ENCODE assay signal across 1 cellular context in the genomic region with DNA sequence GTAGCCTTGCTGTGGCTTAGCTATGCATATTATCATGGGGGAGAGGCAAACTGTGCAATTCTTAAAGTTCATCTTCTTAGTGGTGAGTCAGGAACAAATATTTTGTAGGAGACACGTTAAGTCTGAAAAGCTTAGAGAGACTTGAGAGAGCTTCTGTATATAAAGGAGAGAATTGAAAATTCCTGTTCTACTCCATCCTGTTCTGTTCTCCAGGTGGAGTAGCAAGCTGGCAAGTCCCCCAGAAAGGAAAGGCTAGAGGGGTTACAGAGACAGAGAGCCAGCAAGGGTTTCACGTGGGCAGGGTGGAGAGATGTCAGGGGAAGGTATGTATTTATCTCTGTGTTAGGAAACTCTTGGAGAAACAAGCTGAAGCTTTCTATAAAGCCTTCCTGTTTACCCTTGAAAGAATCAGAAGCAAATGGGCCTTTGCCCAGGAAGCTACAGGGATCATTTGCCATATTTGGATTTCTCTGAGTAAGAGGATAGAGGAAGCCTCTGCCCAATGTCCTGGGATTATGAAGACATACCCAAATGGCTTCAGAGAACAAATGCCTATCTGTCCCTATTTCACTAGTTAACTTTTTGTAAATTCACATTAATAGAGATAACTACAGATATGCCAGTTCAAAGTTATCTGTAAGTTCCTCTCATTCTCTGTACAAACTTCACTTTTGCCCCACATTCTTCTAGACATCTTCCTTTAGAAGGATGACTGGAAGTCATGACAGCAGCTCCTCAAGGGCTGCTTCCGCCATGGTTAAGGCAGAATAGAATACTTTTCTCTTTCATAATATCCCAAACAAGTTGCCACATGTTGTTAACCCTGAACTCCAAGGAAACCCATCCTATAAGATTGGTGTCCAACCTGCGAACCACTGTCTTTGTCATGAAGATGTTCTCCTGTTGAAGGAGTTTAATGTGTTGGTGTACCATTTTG.
TF ChIP-seq lines count a peak whose summit lies in the region.

No MANE protein-coding gene starts in this region.

TF ChIP-seq in HepG2, 621 proteins besides CTCF, POLR2A, EP300 and RAD21 (continued from another document and continues in another):
- TF ChIP-seq, protein P1, sequence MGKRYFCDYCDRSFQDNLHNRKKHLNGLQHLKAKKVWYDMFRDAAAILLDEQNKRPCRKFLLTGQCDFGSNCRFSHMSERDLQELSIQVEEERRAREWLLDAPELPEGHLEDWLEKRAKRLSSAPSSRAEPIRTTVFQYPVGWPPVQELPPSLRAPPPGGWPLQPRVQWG (CRISPR knock-in tag; IDR thresholded peaks at IDR 0.05; ENCODE audit: borderline replicate concordance, low read depth): no peak
- TF ChIP-seq HES4 (CRISPR knock-in tag; IDR thresholded peaks at IDR 0.05; ENCODE audit: borderline replicate concordance): no peak
- TF ChIP-seq SRSF9 (IDR thresholded peaks at IDR 0.05; ENCODE audit: borderline replicate concordance, insufficient read depth, low read depth, low read length, poor library complexity, severe bottlenecking): no peak
- TF ChIP-seq, protein P2, sequence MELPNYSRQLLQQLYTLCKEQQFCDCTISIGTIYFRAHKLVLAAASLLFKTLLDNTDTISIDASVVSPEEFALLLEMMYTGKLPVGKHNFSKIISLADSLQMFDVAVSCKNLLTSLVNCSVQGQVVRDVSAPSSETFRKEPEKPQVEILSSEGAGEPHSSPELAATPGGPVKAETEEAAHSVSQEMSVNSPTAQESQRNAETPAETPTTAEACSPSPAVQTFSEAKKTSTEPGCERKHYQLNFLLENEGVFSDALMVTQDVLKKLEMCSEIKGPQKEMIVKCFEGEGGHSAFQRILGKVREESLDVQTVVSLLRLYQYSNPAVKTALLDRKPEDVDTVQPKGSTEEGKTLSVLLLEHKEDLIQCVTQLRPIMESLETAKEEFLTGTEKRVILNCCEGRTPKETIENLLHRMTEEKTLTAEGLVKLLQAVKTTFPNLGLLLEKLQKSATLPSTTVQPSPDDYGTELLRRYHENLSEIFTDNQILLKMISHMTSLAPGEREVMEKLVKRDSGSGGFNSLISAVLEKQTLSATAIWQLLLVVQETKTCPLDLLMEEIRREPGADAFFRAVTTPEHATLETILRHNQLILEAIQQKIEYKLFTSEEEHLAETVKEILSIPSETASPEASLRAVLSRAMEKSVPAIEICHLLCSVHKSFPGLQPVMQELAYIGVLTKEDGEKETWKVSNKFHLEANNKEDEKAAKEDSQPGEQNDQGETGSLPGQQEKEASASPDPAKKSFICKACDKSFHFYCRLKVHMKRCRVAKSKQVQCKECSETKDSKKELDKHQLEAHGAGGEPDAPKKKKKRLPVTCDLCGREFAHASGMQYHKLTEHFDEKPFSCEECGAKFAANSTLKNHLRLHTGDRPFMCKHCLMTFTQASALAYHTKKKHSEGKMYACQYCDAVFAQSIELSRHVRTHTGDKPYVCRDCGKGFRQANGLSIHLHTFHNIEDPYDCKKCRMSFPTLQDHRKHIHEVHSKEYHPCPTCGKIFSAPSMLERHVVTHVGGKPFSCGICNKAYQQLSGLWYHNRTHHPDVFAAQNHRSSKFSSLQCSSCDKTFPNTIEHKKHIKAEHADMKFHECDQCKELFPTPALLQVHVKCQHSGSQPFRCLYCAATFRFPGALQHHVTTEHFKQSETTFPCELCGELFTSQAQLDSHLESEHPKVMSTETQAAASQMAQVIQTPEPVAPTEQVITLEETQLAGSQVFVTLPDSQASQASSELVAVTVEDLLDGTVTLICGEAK (IDR thresholded peaks at IDR 0.05): no peak
- TF ChIP-seq, protein P2 (CRISPR knock-in tag; IDR thresholded peaks at IDR 0.05): no peak
- TF ChIP-seq, protein P3, sequence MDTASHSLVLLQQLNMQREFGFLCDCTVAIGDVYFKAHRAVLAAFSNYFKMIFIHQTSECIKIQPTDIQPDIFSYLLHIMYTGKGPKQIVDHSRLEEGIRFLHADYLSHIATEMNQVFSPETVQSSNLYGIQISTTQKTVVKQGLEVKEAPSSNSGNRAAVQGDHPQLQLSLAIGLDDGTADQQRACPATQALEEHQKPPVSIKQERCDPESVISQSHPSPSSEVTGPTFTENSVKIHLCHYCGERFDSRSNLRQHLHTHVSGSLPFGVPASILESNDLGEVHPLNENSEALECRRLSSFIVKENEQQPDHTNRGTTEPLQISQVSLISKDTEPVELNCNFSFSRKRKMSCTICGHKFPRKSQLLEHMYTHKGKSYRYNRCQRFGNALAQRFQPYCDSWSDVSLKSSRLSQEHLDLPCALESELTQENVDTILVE (CRISPR knock-in tag; IDR thresholded peaks at IDR 0.05): no peak
- TF ChIP-seq ZNF160 (CRISPR knock-in tag; IDR thresholded peaks at IDR 0.05): no peak
- no peak for TF ChIP-seq PRPF4 (IDR thresholded peaks at IDR 0.05; ENCODE audit: low read depth, low read length, poor library complexity, severe bottlenecking)
- TF ChIP-seq ZNF788 (CRISPR knock-in tag; IDR thresholded peaks at IDR 0.05; ENCODE audit: borderline replicate concordance): no peak; the same call in 1 of the 2 replicates
- TF ChIP-seq HNRNPH1 (optimal IDR thresholded peaks at IDR 0.05; ENCODE audit: low read depth, low read length): no peak
- TF ChIP-seq HOXA9 (CRISPR knock-in tag; IDR thresholded peaks at IDR 0.05; ENCODE audit: borderline replicate concordance): no peak
- TF ChIP-seq KAT2B (IDR thresholded peaks at IDR 0.05; ENCODE audit: borderline replicate concordance, low read depth, low read length): no peak
- TF ChIP-seq FOXM1 (CRISPR knock-in tag; IDR thresholded peaks at IDR 0.05): no peak
- TF ChIP-seq, protein P4, sequence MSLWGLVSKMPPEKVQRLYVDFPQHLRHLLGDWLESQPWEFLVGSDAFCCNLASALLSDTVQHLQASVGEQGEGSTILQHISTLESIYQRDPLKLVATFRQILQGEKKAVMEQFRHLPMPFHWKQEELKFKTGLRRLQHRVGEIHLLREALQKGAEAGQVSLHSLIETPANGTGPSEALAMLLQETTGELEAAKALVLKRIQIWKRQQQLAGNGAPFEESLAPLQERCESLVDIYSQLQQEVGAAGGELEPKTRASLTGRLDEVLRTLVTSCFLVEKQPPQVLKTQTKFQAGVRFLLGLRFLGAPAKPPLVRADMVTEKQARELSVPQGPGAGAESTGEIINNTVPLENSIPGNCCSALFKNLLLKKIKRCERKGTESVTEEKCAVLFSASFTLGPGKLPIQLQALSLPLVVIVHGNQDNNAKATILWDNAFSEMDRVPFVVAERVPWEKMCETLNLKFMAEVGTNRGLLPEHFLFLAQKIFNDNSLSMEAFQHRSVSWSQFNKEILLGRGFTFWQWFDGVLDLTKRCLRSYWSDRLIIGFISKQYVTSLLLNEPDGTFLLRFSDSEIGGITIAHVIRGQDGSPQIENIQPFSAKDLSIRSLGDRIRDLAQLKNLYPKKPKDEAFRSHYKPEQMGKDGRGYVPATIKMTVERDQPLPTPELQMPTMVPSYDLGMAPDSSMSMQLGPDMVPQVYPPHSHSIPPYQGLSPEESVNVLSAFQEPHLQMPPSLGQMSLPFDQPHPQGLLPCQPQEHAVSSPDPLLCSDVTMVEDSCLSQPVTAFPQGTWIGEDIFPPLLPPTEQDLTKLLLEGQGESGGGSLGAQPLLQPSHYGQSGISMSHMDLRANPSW (CRISPR knock-in tag; IDR thresholded peaks at IDR 0.05; ENCODE audit: borderline replicate concordance): no peak; the same call in 1 of the 2 replicates
- peak; percentile 38; the same call in 1 of the 2 replicates for TF ChIP-seq ZNF629 (CRISPR knock-in tag; conservative IDR thresholded peaks at IDR 0.05)
- TF ChIP-seq SETDB1 (CRISPR knock-in tag; IDR thresholded peaks at IDR 0.05; ENCODE audit: borderline replicate concordance): no peak
- TF ChIP-seq PHF20 (CRISPR knock-in tag; IDR thresholded peaks at IDR 0.05): no peak
- TF ChIP-seq SMAD9 (CRISPR knock-in tag; IDR thresholded peaks at IDR 0.05): no peak
- TF ChIP-seq ZNF367 (CRISPR knock-in tag; IDR thresholded peaks at IDR 0.05; ENCODE audit: borderline replicate concordance): no peak
- TF ChIP-seq TAF15 (IDR thresholded peaks at IDR 0.05; ENCODE audit: low read depth, low read length, poor library complexity, severe bottlenecking): no peak
- TF ChIP-seq SSRP1 (CRISPR knock-in tag; IDR thresholded peaks at IDR 0.05): no peak
- no peak for TF ChIP-seq SMAD3 (CRISPR knock-in tag; IDR thresholded peaks at IDR 0.05)
- no peak for TF ChIP-seq ZBTB8A (CRISPR knock-in tag; IDR thresholded peaks at IDR 0.05; ENCODE audit: borderline replicate concordance, low read depth)
- TF ChIP-seq EZH2 (conservative IDR thresholded peaks at IDR 0.05; ENCODE audit: low read depth, low read length): no peak
- TF ChIP-seq ZNF562 (CRISPR knock-in tag; IDR thresholded peaks at IDR 0.05; ENCODE audit: borderline replicate concordance): no peak
- no peak for TF ChIP-seq SATB2 (CRISPR knock-in tag; IDR thresholded peaks at IDR 0.05)
- TF ChIP-seq, protein P5, sequence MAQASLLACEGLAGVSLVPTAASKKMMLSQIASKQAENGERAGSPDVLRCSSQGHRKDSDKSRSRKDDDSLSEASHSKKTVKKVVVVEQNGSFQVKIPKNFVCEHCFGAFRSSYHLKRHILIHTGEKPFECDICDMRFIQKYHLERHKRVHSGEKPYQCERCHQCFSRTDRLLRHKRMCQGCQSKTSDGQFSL (CRISPR knock-in tag; IDR thresholded peaks at IDR 0.05): no peak
- no peak for TF ChIP-seq ZNF891 (CRISPR knock-in tag; IDR thresholded peaks at IDR 0.05)
- TF ChIP-seq JARID2 (CRISPR knock-in tag; IDR thresholded peaks at IDR 0.05; ENCODE audit: insufficient replicate concordance): no peak
- no peak for TF ChIP-seq ZNF790 (CRISPR knock-in tag; IDR thresholded peaks at IDR 0.05; ENCODE audit: borderline replicate concordance)
- TF ChIP-seq GZF1 (CRISPR knock-in tag; IDR thresholded peaks at IDR 0.05): no peak
- TF ChIP-seq, protein P6, sequence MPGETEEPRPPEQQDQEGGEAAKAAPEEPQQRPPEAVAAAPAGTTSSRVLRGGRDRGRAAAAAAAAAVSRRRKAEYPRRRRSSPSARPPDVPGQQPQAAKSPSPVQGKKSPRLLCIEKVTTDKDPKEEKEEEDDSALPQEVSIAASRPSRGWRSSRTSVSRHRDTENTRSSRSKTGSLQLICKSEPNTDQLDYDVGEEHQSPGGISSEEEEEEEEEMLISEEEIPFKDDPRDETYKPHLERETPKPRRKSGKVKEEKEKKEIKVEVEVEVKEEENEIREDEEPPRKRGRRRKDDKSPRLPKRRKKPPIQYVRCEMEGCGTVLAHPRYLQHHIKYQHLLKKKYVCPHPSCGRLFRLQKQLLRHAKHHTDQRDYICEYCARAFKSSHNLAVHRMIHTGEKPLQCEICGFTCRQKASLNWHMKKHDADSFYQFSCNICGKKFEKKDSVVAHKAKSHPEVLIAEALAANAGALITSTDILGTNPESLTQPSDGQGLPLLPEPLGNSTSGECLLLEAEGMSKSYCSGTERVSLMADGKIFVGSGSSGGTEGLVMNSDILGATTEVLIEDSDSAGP (CRISPR knock-in tag; IDR thresholded peaks at IDR 0.05; ENCODE audit: borderline replicate concordance): no peak
- TF ChIP-seq ZNF841 (CRISPR knock-in tag; IDR thresholded peaks at IDR 0.05; ENCODE audit: borderline replicate concordance): no peak
- TF ChIP-seq NFIB (CRISPR knock-in tag; IDR thresholded peaks at IDR 0.05; ENCODE audit: borderline replicate concordance): no peak
- peak; percentile 18; the same call in 1 of the 2 replicates for TF ChIP-seq YEATS2 (CRISPR knock-in tag; IDR thresholded peaks at IDR 0.05; ENCODE audit: borderline replicate concordance)
- TF ChIP-seq, protein P7, sequence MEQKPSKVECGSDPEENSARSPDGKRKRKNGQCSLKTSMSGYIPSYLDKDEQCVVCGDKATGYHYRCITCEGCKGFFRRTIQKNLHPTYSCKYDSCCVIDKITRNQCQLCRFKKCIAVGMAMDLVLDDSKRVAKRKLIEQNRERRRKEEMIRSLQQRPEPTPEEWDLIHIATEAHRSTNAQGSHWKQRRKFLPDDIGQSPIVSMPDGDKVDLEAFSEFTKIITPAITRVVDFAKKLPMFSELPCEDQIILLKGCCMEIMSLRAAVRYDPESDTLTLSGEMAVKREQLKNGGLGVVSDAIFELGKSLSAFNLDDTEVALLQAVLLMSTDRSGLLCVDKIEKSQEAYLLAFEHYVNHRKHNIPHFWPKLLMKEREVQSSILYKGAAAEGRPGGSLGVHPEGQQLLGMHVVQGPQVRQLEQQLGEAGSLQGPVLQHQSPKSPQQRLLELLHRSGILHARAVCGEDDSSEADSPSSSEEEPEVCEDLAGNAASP (CRISPR knock-in tag; IDR thresholded peaks at IDR 0.05; ENCODE audit: borderline replicate concordance): no peak
- TF ChIP-seq ZNF530 (CRISPR knock-in tag; IDR thresholded peaks at IDR 0.05; ENCODE audit: low read depth): no peak
